In genomic region chr5:131256507-131256823, GRCh38 we compare ENCODE assay signal across 10 cellular contexts. TPM values are rescaled to one million over a fixed set of nuclear protein-coding genes. Genes with fewer than 3 reads are reported as not detected.
DNase-seq lines count a peak whose midpoint lies in the region; ATAC-seq, FAIRE-seq and TF ChIP-seq lines count a peak whose summit lies in the region.
"Had no signal": no experiment of that assay in that cellular context is flagged by ENCODE, and none has a peak within 500 bp of the region (broad histone marks: within the 10 kb centered on the region; RNA-seq: fewer than 3 reads in every experiment).

No MANE protein-coding gene starts in this region.

- CTCF ChIA-PET in GM12878 (lab: Yijun Ruan, JAX) = interaction anchor here (1.5 kb wide), 1 partner anchor 16 kb away, joined by 5 read pairs; no protein-coding TSS in a partner anchor

- H3K36me3 ChIP-seq in DND-41 (ENCODE audit: insufficient read depth, low read length) (peaks cover 16% of the 10 kb centered on the region; the same call in 1 of the 2 replicates), Karpas-422 (ENCODE audit: insufficient read depth, low read length) (peaks cover 19% of the 10 kb centered on the region; the same call in 1 of the 2 replicates), GM12878 (ENCODE audit: control insufficient read depth in 2 of 2, insufficient read depth in 2 of 2, low read length in 1 of 2) (peaks cover 0 to 11% of the 10 kb centered on the region in 2 experiments; a peak in 2 of 4 replicates), skeletal muscle tissue (ENCODE audit: control insufficient read depth in 3 of 3, insufficient read depth in 3 of 3, low read length in 3 of 3) (no peaks in the 10 kb centered on the region)
- H3K36me3 ChIP-seq: HAP-1, SJSA1 had no signal

- H3K27ac ChIP-seq in DND-41 (ENCODE audit: low read length) (peak overlapping the region; percentile 1; the same call in 1 of the 2 replicates), Karpas-422 (ENCODE audit: low read length) (peak overlapping the region; percentile 43), GM12878 (ENCODE audit: control insufficient read depth, insufficient read depth) (peak overlapping the region; percentile 73), skeletal muscle tissue (ENCODE audit: low read depth, low read length) (peak overlapping the region; percentile 33)
- H3K27ac ChIP-seq: SJSA1 had no signal

- in situ Hi-C loops in GM12878 (cut with MboI) = no loop called here
- in situ Hi-C loops in GM13976 (cut with MboI; ENCODE audit: low sequenced_read_pairs, unreplicated experiment) = no loop called here

- SMC1A ChIA-PET in GM12878 (lab: Charles Lee; ENCODE audit: uncharacterized antibody, unreplicated experiment) = interaction anchor here (1.0 to 41.3 kb wide), 7 partner anchors 9 to 117 kb away, joined by 3 to 1218 read pairs (median 5); partner anchors contain the start of gene CDC42SE2

- H3K9me3 ChIP-seq in DND-41 (ENCODE audit: insufficient read depth, low read length, severe bottlenecking) (no peaks in the 10 kb centered on the region), Karpas-422 (ENCODE audit: low read length) (no peaks in the 10 kb centered on the region), GM12878 (replicated peaks; ENCODE audit: control insufficient read depth, insufficient read depth, low read length) (no peaks in the 10 kb centered on the region), skeletal muscle tissue (ENCODE audit: control insufficient read depth in 3 of 3, low read length in 3 of 3) (peaks cover 0 to 3% (median 2%) of the 10 kb centered on the region in 3 donors)
- H3K9me3 ChIP-seq: Caco-2, HAP-1, SJSA1 had no signal

- H3K79me2 ChIP-seq in DND-41 (ENCODE audit: insufficient read depth, low read length) (peaks cover 21% of the 10 kb centered on the region), Karpas-422 (ENCODE audit: low read length) (peaks cover 43% of the 10 kb centered on the region), GM12878 (ENCODE audit: control insufficient read depth, insufficient read depth, low read length) (peaks cover 51% of the 10 kb centered on the region)

- no peak overlapping the region for H3K4me3 ChIP-seq in DND-41 (ENCODE audit: low read depth in 1 of 2, low read length in 2 of 2)
- H3K4me3 ChIP-seq in Karpas-422 (ENCODE audit: low read length) = no peak overlapping the region
- H3K4me3 ChIP-seq in GM12878 = peak overlapping the region; percentile 13; the same call in 1 of the 2 replicates
- H3K4me3 ChIP-seq in skeletal muscle tissue (ENCODE audit: low read length in 3 of 3) = no peak overlapping the region
- H3K4me3 ChIP-seq: HAP-1, SJSA1 had no signal

- TF ChIP-seq CTCF in DND-41 (IDR thresholded peaks at IDR 0.05; ENCODE audit: borderline replicate concordance, extremely low read depth, low read length, poor library complexity, severe bottlenecking) = no peak
- no peak for TF ChIP-seq CTCF in GM12878 (IDR thresholded peaks at IDR 0.05 in 2 of 3, conservative IDR thresholded peaks at IDR 0.05 in 1 of 3; ENCODE audit: control insufficient read depth in 2 of 3, extremely low read depth in 1 of 3, insufficient read depth in 1 of 3, low read depth in 3 of 3, low read length in 3 of 3)
- no peak for TF ChIP-seq CTCF in GM13976 (IDR thresholded peaks at IDR 0.05; ENCODE audit: borderline replicate concordance, control extremely low read depth, extremely low read depth, insufficient read depth, missing control alignments)

- no peaks in the 10 kb centered on the region for H3K9me2 ChIP-seq in Karpas-422 (replicated peaks; ENCODE audit: insufficient read depth, low read length)

- TF ChIP-seq RAD21 in GM12878 (IDR thresholded peaks at IDR 0.05; ENCODE audit: insufficient read depth, low read depth, low read length) = no peak

- no peak for TF ChIP-seq EP300 in GM12878 (IDR thresholded peaks at IDR 0.05; ENCODE audit: borderline replicate concordance in 1 of 2, control insufficient read depth in 1 of 2, low read depth in 2 of 2, low read length in 2 of 2)

- POLR2A ChIA-PET in GM12878 (lab: Charles Lee) = interaction anchor here (0.6 to 10.7 kb wide), 8 partner anchors 7 to 40 kb away, joined by 3 to 141 read pairs (median 4); no protein-coding TSS in a partner anchor

- H3K4me1 ChIP-seq in DND-41 (ENCODE audit: insufficient read depth, low read length) = peaks cover 36% of the 10 kb centered on the region
- H3K4me1 ChIP-seq in Karpas-422 (ENCODE audit: low read length) = peaks cover 55% of the 10 kb centered on the region
- H3K4me1 ChIP-seq in GM12878 (ENCODE audit: control insufficient read depth, insufficient read depth, low read length) = peaks cover 36% of the 10 kb centered on the region
- H3K4me1 ChIP-seq in skeletal muscle tissue (ENCODE audit: control insufficient read depth in 3 of 3, insufficient read depth in 3 of 3, low read length in 3 of 3) = no peaks in the 10 kb centered on the region
- H3K4me1 ChIP-seq: Caco-2 had no signal

- BruUV-seq in GM12878 (replicated peaks; lab: Mats Ljungman, UMichigan) = no TSS peak

- H2AFZ ChIP-seq in DND-41 (ENCODE audit: low read depth, low read length) = no peak overlapping the region
- H2AFZ ChIP-seq in Karpas-422 (ENCODE audit: low read length) = no peak overlapping the region
- no peak overlapping the region for H2AFZ ChIP-seq in GM12878 (ENCODE audit: control insufficient read depth, low read depth, low read length)

- H3K9ac ChIP-seq in DND-41 (ENCODE audit: low read depth, low read length) = no peak overlapping the region
- no peak overlapping the region for H3K9ac ChIP-seq in Karpas-422 (ENCODE audit: low read length)
- no peak overlapping the region for H3K9ac ChIP-seq in GM12878 (ENCODE audit: control insufficient read depth, insufficient read depth, low read length)
- H3K9ac ChIP-seq in skeletal muscle tissue (ENCODE audit: low read depth in 1 of 3, low read length in 3 of 3) = no peak overlapping the region

- WGBS in GM12878 (ENCODE audit: insufficient coverage, insufficient replicate concordance, low lambda C conversion rate, missing lambda C conversion rate) = 95% methylated on average over 2 of the region's 2 CpGs

- intact Hi-C loops in GM12878 (cut with micrococcal nuclease; ENCODE audit: unreplicated experiment) = no loop called here

- no peak for FAIRE-seq in GM12878 (lab: Jason Lieb, UNC)

- ATAC-seq in DND-41 (ENCODE audit: insufficient read depth, low read depth) (no peak), GM12878 (no peak), GM18868 (IDR thresholded peaks at IDR 0.05; ENCODE audit: unreplicated experiment) (no peak)

- H4K20me1 ChIP-seq in DND-41 (ENCODE audit: insufficient read depth, low read length) = no peaks in the 10 kb centered on the region
- no peaks in the 10 kb centered on the region for H4K20me1 ChIP-seq in Karpas-422 (ENCODE audit: insufficient read depth, low read depth, low read length)
- H4K20me1 ChIP-seq in GM12878 (ENCODE audit: control insufficient read depth, insufficient read depth) = no peaks in the 10 kb centered on the region

- no peaks in the 10 kb centered on the region for H3K27me3 ChIP-seq in DND-41 (ENCODE audit: insufficient read depth, low read length, poor library complexity)
- no peaks in the 10 kb centered on the region for H3K27me3 ChIP-seq in Karpas-422 (ENCODE audit: low read length)
- no peaks in the 10 kb centered on the region for H3K27me3 ChIP-seq in GM12878 (replicated peaks in 1 of 2; ENCODE audit: control insufficient read depth in 2 of 2, insufficient read depth in 2 of 2, low read length in 1 of 2)
- H3K27me3 ChIP-seq in skeletal muscle tissue (ENCODE audit: control insufficient read depth in 3 of 3, insufficient read depth in 3 of 3, low read length in 3 of 3) = no peaks in the 10 kb centered on the region
- H3K27me3 ChIP-seq: SJSA1 had no signal

- RAD21 ChIA-PET in GM12878 (lab: Charles Lee; ENCODE audit: unreplicated experiment) = interaction anchor here (1.1 to 13.6 kb wide), 8 partner anchors 9 to 91 kb away, joined by 3 to 161 read pairs (median 10); partner anchors contain the start of gene HINT1

- TF ChIP-seq POLR2A in GM12878 (IDR thresholded peaks at IDR 0.05; ENCODE audit: low read depth, low read length) = no peak

- DNase-seq in DND-41 (no peak), Karpas-422 (no peak), GM12878 (ENCODE audit: low read depth, low spot score) (no peak), HUDEP-2 (lab: John Stamatoyannopoulos, UW; ENCODE audit: unreplicated experiment in 76 of 76) (no peak), GM13976 (ENCODE audit: low spot score) (no peak)
- DNase-seq: Caco-2 had no signal

- H3K4me2 ChIP-seq in DND-41 (ENCODE audit: insufficient read depth, low read length) (no peak overlapping the region), Karpas-422 (ENCODE audit: low read depth, low read length, poor library complexity, severe bottlenecking) (no peak overlapping the region), GM12878 (ENCODE audit: control insufficient read depth, insufficient read depth) (peak overlapping the region; percentile 78)

TF ChIP-seq in GM12878, 131 proteins besides CTCF, POLR2A, EP300 and RAD21:
- TF ChIP-seq IKZF2 (IDR thresholded peaks at IDR 0.05) = no peak

RNA-seq across cellular contexts. Expression of gene CDC42SE2, which starts 7.4 kb away (rescaled TPM):
- total RNA-seq in Karpas-422 (2014; rRNA removed; shearing (Covaris generic); ENCODE audit: low replicate concordance) = 57.4 and 143 TPM in 2 replicates
- 137 and 144 TPM in 2 replicates for total RNA-seq in GM12878 (2013; cell fraction: nucleolus; rRNA removed)
- total RNA-seq in GM12878 (2014; rRNA removed) = 81.7 and 101 TPM in 2 replicates
- total RNA-seq in GM12878 (2014; rRNA removed; fragmentation: Illumina TruSeq; extraction: Trizol) = 90.7 and 91.1 TPM in 2 replicates
- 75.6 and 76.0 TPM in 2 replicates for total RNA-seq in GM12878 (2021)
- polyA plus RNA-seq in GM12878 (2011; ENCODE audit: low read depth) = 54.3 TPM
- 148 and 215 TPM in 2 replicates for polyA plus RNA-seq in GM12878 (2011; rRNA removed)
- 43.4 and 63.0 TPM in 2 replicates for polyA plus RNA-seq in GM12878 (2011; cell fraction: cytosol; rRNA removed)
- 39.5 and 43.8 TPM in 2 replicates for polyA plus RNA-seq in GM12878 (2011; cell fraction: nucleus; rRNA removed)
- 80.9 and 89.2 TPM in 2 replicates for polyA plus RNA-seq in GM12878 (2012)
- 75.2 and 106 TPM in 2 replicates for polyA plus RNA-seq in GM12878 (2014; fragmentation: Illumina TruSeq; extraction: Trizol)
- polyA plus RNA-seq in GM12878 (2014; fragmentation: Nextera tagmentation; extraction: Ambion mirVana) = 10 to 100 TPM; 57.0 to 78.8 TPM
- polyA plus RNA-seq in GM12878 (2014; rRNA removed) = 57.2 and 62.0 TPM in 2 replicates
- polyA plus RNA-seq in GM12878 (2016; fragmentation: Nextera tagmentation; extraction: Ambion mirVana) = 100 to 1,000 TPM; 113 to 116 TPM
- polyA minus RNA-seq in GM12878 (2011; rRNA and poly(A)+ RNA removed) = 107 and 140 TPM in 2 replicates
- 46.4 and 47.3 TPM in 2 replicates for polyA minus RNA-seq in GM12878 (2011; cell fraction: cytosol; rRNA and poly(A)+ RNA removed)
- 30.0 and 58.6 TPM in 2 replicates for polyA minus RNA-seq in GM12878 (2011; cell fraction: nucleus; rRNA and poly(A)+ RNA removed)
- 27.7 TPM for total RNA-seq in skeletal muscle tissue

Comparison
In these comparisons a context has a peak if more than half of its experiments do, and no peak if none do; other contexts are left out.
1. H3K27ac ChIP-seq: peak in every context shown above with its lines; median percentile 73 in GM12878; 43 in Karpas-422; 33 in skeletal muscle tissue; 1 in DND-41.